ENCODE assay signal across 30 cellular contexts in the genomic region with DNA sequence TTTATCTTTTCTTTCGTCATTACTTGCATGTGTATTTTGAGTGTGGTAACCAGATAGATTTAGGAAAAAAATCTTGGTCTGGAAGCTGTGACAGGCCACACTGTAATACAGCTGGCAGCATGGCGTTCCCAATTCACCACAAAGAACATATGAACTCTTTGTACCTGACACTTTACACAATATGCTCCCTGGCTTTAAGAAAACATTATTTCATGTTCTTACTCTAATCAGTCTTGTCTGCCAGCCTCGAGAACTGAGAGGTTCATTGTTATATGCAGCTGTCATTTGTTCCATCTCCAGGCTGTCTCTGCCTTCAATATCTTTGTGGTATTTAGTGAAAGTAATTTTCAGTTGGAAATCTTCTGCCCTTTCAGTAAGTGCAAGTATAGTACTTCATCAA.
"Had no signal": no experiment of that assay in that cellular context is flagged by ENCODE, and none has a peak within 500 bp of the region (broad histone marks: within the 10 kb centered on the region; RNA-seq: fewer than 3 reads in every experiment).

No MANE protein-coding gene starts in this region.

- H3K27ac ChIP-seq: brain microvascular endothelial cell, Peyer's patch, RWPE1, SJSA1, WERI-Rb-1 had no signal

- H3K27me3 Mint-ChIP-seq: activated CD4-positive, alpha-beta memory T cell treated with anti-CD3 and anti-CD28 coated beads, Interleukin-2, amount 10 ng/mL, durations not matched to agents 7 days and 5 days; activated naive CD4-positive, alpha-beta T cell treated with anti-CD3 and anti-CD28 coated beads, Interleukin-2, amount 10 ng/mL, durations not matched to agents 7 days and 5 days; activated naive CD8-positive, alpha-beta T cell treated with anti-CD3 and anti-CD28 coated beads for 36 hours; activated T-helper 17 cell treated with anti-CD3 and anti-CD28 coated beads, Interleukin-2, amount 50 U/mL, for 72 hours; T-helper 17 cell had no signal

- DNase-seq: activated CD4-positive, alpha-beta memory T cell treated with anti-CD3 and anti-CD28 coated beads, Interleukin-2, amount 10 ng/mL, durations not matched to agents 7 days and 5 days; activated CD4-positive, alpha-beta T cell treated with anti-CD3 and anti-CD28 coated beads for 36 hours; activated CD4-positive, alpha-beta T cell treated with anti-CD3 and anti-CD28 coated beads, Interleukin-2, amount 50 U/mL, for 1 hour; activated gamma-delta T cell treated with Interleukin-2 at 50 U/mL for 16 hours; activated naive CD4-positive, alpha-beta T cell treated with anti-CD3 and anti-CD28 coated beads, Interleukin-2, amount 10 ng/mL, durations not matched to agents 7 days and 5 days; activated naive CD8-positive, alpha-beta T cell treated with anti-CD3 and anti-CD28 coated beads for 36 hours; activated T-cell treated with anti-CD3 and anti-CD28 coated beads for 4 hours; activated T-cell treated with anti-CD3 and anti-CD28 coated beads, Interleukin-2, amount 50 U/mL, for 48 hours; brain microvascular endothelial cell; cerebellar nuclear complex; IMR-90; Kasumi-1; KBM-7; NCI-H1048; NCI-H1694; NCI-H2029 treated with DMSO at 0.1 percent for 48 hours; NCI-H2171 treated with DMSO at 0.1 percent for 48 hours; NCI-H226; NCI-H526; NCI-H82; NK-92 treated with Interleukin-12 subunit alpha and Interleukin-12 subunit beta, amount 100 ng/mL, for 24 hours; OCI-M1; Peyer's patch; Right ventricle myocardium superior; T-helper 17 cell; T-helper 9 cell; WERI-Rb-1 had no signal

- H3K9me3 Mint-ChIP-seq: activated CD4-positive, alpha-beta memory T cell treated with anti-CD3 and anti-CD28 coated beads, Interleukin-2, amount 10 ng/mL, durations not matched to agents 7 days and 5 days; activated naive CD4-positive, alpha-beta T cell treated with anti-CD3 and anti-CD28 coated beads, Interleukin-2, amount 10 ng/mL, durations not matched to agents 7 days and 5 days; activated naive CD8-positive, alpha-beta T cell treated with anti-CD3 and anti-CD28 coated beads for 36 hours; activated T-helper 17 cell treated with anti-CD3 and anti-CD28 coated beads, Interleukin-2, amount 50 U/mL, for 72 hours had no signal

- H3K4me1 ChIP-seq: Peyer's patch, SJSA1 had no signal

- H3K4me3 Mint-ChIP-seq: activated CD4-positive, alpha-beta memory T cell treated with anti-CD3 and anti-CD28 coated beads, Interleukin-2, amount 10 ng/mL, durations not matched to agents 7 days and 5 days; activated CD4-positive, alpha-beta T cell treated with anti-CD3 and anti-CD28 coated beads for 36 hours; activated naive CD4-positive, alpha-beta T cell treated with anti-CD3 and anti-CD28 coated beads, Interleukin-2, amount 10 ng/mL, durations not matched to agents 7 days and 5 days; activated naive CD8-positive, alpha-beta T cell treated with anti-CD3 and anti-CD28 coated beads for 36 hours; activated T-helper 17 cell treated with anti-CD3 and anti-CD28 coated beads, Interleukin-2, amount 50 U/mL, for 72 hours; T-helper 17 cell had no signal

- H3K36me3 ChIP-seq: brain microvascular endothelial cell, Peyer's patch, SJSA1, WERI-Rb-1 had no signal

- H3K4me1 Mint-ChIP-seq: activated CD4-positive, alpha-beta memory T cell treated with anti-CD3 and anti-CD28 coated beads, Interleukin-2, amount 10 ng/mL, durations not matched to agents 7 days and 5 days; activated CD4-positive, alpha-beta T cell treated with anti-CD3 and anti-CD28 coated beads for 36 hours; activated naive CD4-positive, alpha-beta T cell treated with anti-CD3 and anti-CD28 coated beads, Interleukin-2, amount 10 ng/mL, durations not matched to agents 7 days and 5 days; activated naive CD8-positive, alpha-beta T cell treated with anti-CD3 and anti-CD28 coated beads for 36 hours; activated T-helper 17 cell treated with anti-CD3 and anti-CD28 coated beads, Interleukin-2, amount 50 U/mL, for 72 hours; T-helper 17 cell had no signal

- H3K4me3 ChIP-seq: Peyer's patch, SJSA1 had no signal

- ATAC-seq: activated CD4-positive, alpha-beta T cell treated with anti-CD3 and anti-CD28 coated beads for 36 hours; activated T-helper 17 cell treated with anti-CD3 and anti-CD28 coated beads, Interleukin-2, amount 50 U/mL, for 72 hours; T-helper 17 cell had no signal

- H3K9me3 ChIP-seq: SJSA1 had no signal

- H3K27ac Mint-ChIP-seq: activated CD4-positive, alpha-beta memory T cell treated with anti-CD3 and anti-CD28 coated beads, Interleukin-2, amount 10 ng/mL, durations not matched to agents 7 days and 5 days; activated CD4-positive, alpha-beta T cell treated with anti-CD3 and anti-CD28 coated beads for 36 hours; activated naive CD4-positive, alpha-beta T cell treated with anti-CD3 and anti-CD28 coated beads, Interleukin-2, amount 10 ng/mL, durations not matched to agents 7 days and 5 days; activated naive CD8-positive, alpha-beta T cell treated with anti-CD3 and anti-CD28 coated beads for 36 hours; activated T-helper 17 cell treated with anti-CD3 and anti-CD28 coated beads, Interleukin-2, amount 50 U/mL, for 72 hours; T-helper 17 cell had no signal

- H3K27me3 ChIP-seq: brain microvascular endothelial cell, Peyer's patch, SJSA1 had no signal

- H3K36me3 Mint-ChIP-seq: activated naive CD4-positive, alpha-beta T cell treated with anti-CD3 and anti-CD28 coated beads, Interleukin-2, amount 10 ng/mL, durations not matched to agents 7 days and 5 days; activated naive CD8-positive, alpha-beta T cell treated with anti-CD3 and anti-CD28 coated beads for 36 hours had no signal
